10 cellular contexts compared by ENCODE assay signal in the genomic region with DNA sequence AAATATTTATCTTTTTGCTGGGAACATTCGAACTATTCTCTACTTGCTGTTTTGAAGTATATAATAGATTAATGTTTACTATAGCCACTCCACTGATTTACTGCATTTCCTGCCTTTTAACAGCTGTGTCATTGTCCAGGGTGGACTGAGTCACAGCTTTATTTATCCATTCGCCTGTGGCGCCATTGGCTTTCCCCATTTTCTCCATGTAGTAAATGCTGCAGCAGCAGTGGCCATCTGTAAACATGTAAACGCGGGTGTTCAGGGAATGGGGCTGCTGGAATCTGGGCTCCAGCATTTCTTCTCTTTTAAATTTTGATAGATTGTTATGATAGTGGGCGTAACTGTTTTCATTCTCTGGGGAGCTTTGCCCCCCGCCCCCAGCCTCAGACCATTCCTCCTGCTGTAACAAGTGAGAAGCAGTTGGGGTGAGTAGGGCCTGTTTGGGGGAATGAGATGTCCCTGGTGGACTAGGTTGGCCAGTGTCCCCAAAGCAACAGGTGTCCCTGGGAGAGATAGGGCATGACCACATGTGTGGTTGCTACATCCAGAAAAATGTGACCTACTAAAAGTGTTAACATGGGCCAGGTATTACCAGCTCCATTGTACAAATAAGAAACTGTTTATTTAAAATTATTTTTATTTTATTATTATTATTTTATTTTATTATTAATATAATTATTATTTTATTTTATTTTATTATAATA. TPM values are rescaled to one million over a fixed set of nuclear protein-coding genes. Genes with fewer than 3 reads are reported as not detected.
DNase-seq lines count a peak whose midpoint lies in the region; ATAC-seq and FAIRE-seq lines count a peak whose summit lies in the region.
"Had no signal": no experiment of that assay in that cellular context is flagged by ENCODE, and none has a peak within 500 bp of the region (broad histone marks: within the 10 kb centered on the region; RNA-seq: fewer than 3 reads in every experiment).

No MANE protein-coding gene starts in this region.

- no peaks in the 10 kb centered on the region for H3K36me3 ChIP-seq in CD4-positive, alpha-beta memory T cell (ENCODE audit: insufficient read depth, low read length)
- H3K36me3 ChIP-seq in GM23248 (ENCODE audit: low read depth), result no peaks in the 10 kb centered on the region

- no peak overlapping the region for H3K27ac ChIP-seq in CD4-positive, alpha-beta memory T cell (ENCODE audit: low read depth, low read length)
- H3K27ac ChIP-seq in GM23248, result no peak overlapping the region

- peaks cover 7% of the 10 kb centered on the region for H3K4me1 ChIP-seq in CD4-positive, alpha-beta memory T cell (ENCODE audit: insufficient read depth, low read length)
- H3K4me1 ChIP-seq in GM23248 (ENCODE audit: insufficient read depth), result peaks cover 11% of the 10 kb centered on the region

- H3K4me3 Mint-ChIP-seq in CD4-positive, alpha-beta memory T cell, result peak overlapping the region in 1 of 8 donors; percentile 17
- no peak overlapping the region for H3K4me3 Mint-ChIP-seq in T-cell

- ATAC-seq in T-cell (replicated peaks in 1 of 4), result no peak
- ATAC-seq in GM21529 (IDR thresholded peaks at IDR 0.05; ENCODE audit: unreplicated experiment), result no peak

- DNase-seq in CD4-positive, alpha-beta memory T cell, result no peak
- DNase-seq in GM23248 (peak; percentile 42), T-cell (no peak), lung microvascular endothelial cell (ENCODE audit: low read depth in 2 of 2) (peak; percentile 39 to 90), NCI-H446 treated with DMSO at 0.1 percent for 48 hours (lab: John Stamatoyannopoulos, UW) (no peak), urothelium cell line (ENCODE audit: low spot score) (no peak)
- DNase-seq in stimulated activated naive CD4-positive, alpha-beta T cell (lab: John Stamatoyannopoulos, UW), result no peak
- DNase-seq: NCI-H187 had no signal

- 79 to 88% methylated on average over 7 of the region's 7 CpGs for WGBS in GM23248 (ENCODE audit: low coverage in 1 of 2, low lambda C conversion rate in 2 of 2, missing lambda C conversion rate in 2 of 2), 2 experiments

- peak overlapping the region in 5 of 7 donors; percentile 75 to 88 (median 78) for H3K27ac Mint-ChIP-seq in CD4-positive, alpha-beta memory T cell
- peak overlapping the region; percentile 27 to 45 for H3K27ac Mint-ChIP-seq in T-cell

- H4K20me1 ChIP-seq in GM23248 (ENCODE audit: insufficient read depth), result no peaks in the 10 kb centered on the region

- CTCF ChIA-PET in CD4-positive, alpha-beta memory T cell (lab: Charles Lee; ENCODE audit: partially characterized antibody), result no interaction called here
- CTCF ChIA-PET in T-cell (lab: Charles Lee), result no interaction called here

- peaks cover 0 to 2% (median 0%) of the 10 kb centered on the region in 8 donors for H3K9me3 Mint-ChIP-seq in CD4-positive, alpha-beta memory T cell
- H3K9me3 Mint-ChIP-seq in T-cell, result no peaks in the 10 kb centered on the region

- POLR2A ChIA-PET in CD4-positive, alpha-beta memory T cell (lab: Charles Lee; ENCODE audit: partially characterized antibody), result interaction anchor here (0.9 to 2.5 kb wide), 6 partner anchors 12 to 106 kb away, joined by 3 to 19 read pairs (median 4); no protein-coding TSS in a partner anchor
- POLR2A ChIA-PET in T-cell (lab: Charles Lee), result no interaction called here

- FAIRE-seq in urothelium cell line (lab: Jason Lieb, UNC), result no peak
- FAIRE-seq: keratinocyte had no signal

- H3K27me3 ChIP-seq in CD4-positive, alpha-beta memory T cell (ENCODE audit: insufficient read depth, low read length), result no peaks in the 10 kb centered on the region
- H3K27me3 ChIP-seq in GM23248 (replicated peaks; ENCODE audit: insufficient read depth), result no peaks in the 10 kb centered on the region

- no peak overlapping the region for H3K4me3 ChIP-seq in CD4-positive, alpha-beta memory T cell (ENCODE audit: low read length in 2 of 2)
- no peak overlapping the region for H3K4me3 ChIP-seq in GM23248

- peaks cover 7% of the 10 kb centered on the region for H3F3A ChIP-seq in GM23248 (ENCODE audit: insufficient read depth)

- intact Hi-C loops in CD4-positive, alpha-beta memory T cell (cut with micrococcal nuclease), result no loop called here

- peaks cover 55% of the 10 kb centered on the region for H3K79me2 ChIP-seq in GM23248 (ENCODE audit: insufficient read depth)

- H2AFZ ChIP-seq in GM23248, result no peak overlapping the region

- H3K9me3 ChIP-seq in CD4-positive, alpha-beta memory T cell (ENCODE audit: control insufficient read depth in 1 of 2, low read length in 2 of 2), result no peaks in the 10 kb centered on the region
- H3K9me3 ChIP-seq in GM23248 (ENCODE audit: low read depth), result no peaks in the 10 kb centered on the region

- no peak overlapping the region for H3K9ac ChIP-seq in GM23248

- in situ Hi-C loops in GM23248 (cut with MboI), result no loop called here

- H3K4me2 ChIP-seq in GM23248 (ENCODE audit: unreplicated experiment), result no peak overlapping the region

- H3K27me3 Mint-ChIP-seq in CD4-positive, alpha-beta memory T cell, result no peaks in the 10 kb centered on the region
- H3K27me3 Mint-ChIP-seq in T-cell, result no peaks in the 10 kb centered on the region

- no peaks in the 10 kb centered on the region for H3K9me2 ChIP-seq in GM23248 (ENCODE audit: insufficient read depth)

- H3K4me1 Mint-ChIP-seq in CD4-positive, alpha-beta memory T cell, result peaks cover 5 to 20% (median 8%) of the 10 kb centered on the region in 4 donors
- H3K4me1 Mint-ChIP-seq in T-cell, result peaks cover 29 to 38% (median 32%) of the 10 kb centered on the region in 3 donors

- H3K36me3 Mint-ChIP-seq in CD4-positive, alpha-beta memory T cell, result no peaks in the 10 kb centered on the region
- H3K36me3 Mint-ChIP-seq in T-cell, result no peaks in the 10 kb centered on the region

RNA-seq across cellular contexts. Expression of a gene that starts 32.9 kb away (rescaled TPM):
- 10 to 100 TPM; 66.9 to 74.9 TPM for total RNA-seq in CD4-positive, alpha-beta memory T cell
- 10 to 100 TPM in 1 of 2 donors, 1 to 10 TPM in 1; 4.0 to 25.0 TPM for polyA plus RNA-seq in CD4-positive, alpha-beta memory T cell
- 1.8 and 3.8 TPM in 2 replicates for total RNA-seq in GM23248 (2014; rRNA removed; shearing (Covaris generic))
- polyA plus RNA-seq in GM23248 (2016; fragmentation: Nextera tagmentation; extraction: Ambion mirVana), result 7.0 and 7.7 TPM in 2 replicates
- total RNA-seq in T-cell, result 100 to 1,000 TPM in 2 of 5 donors, 10 to 100 TPM in 3; 89.9 to 107 (median 97.0) TPM
- total RNA-seq in lung microvascular endothelial cell, result 3.7 and 4.4 TPM in 2 replicates

Comparison
In these comparisons a context has a peak if more than half of its experiments do, and no peak if none do; other contexts are left out.
1. DNase-seq: peak in GM23248 (single experiment) and lung microvascular endothelial cell (2 of 2); none in CD4-positive, alpha-beta memory T cell (0 of 5), T-cell (0 of 34), NCI-H446 treated with DMSO at 0.1 percent for 48 hours (single experiment), urothelium cell line (single experiment) and stimulated activated naive CD4-positive, alpha-beta T cell (0 of 6).
2. RNA of a gene that starts 32.9 kb away (total RNA-seq): 89.9 to 107 TPM in T-cell and 66.9 to 74.9 TPM in CD4-positive, alpha-beta memory T cell; 3.7 to 4.4 TPM in lung microvascular endothelial cell and 1.8 to 3.8 TPM in GM23248; every median in the first group is over 10 times any median in the second.